9 cellular contexts compared by ENCODE assay signal in genomic region chr16:71358464-71359031, GRCh38. TPM values are rescaled to one million over a fixed set of nuclear protein-coding genes. Genes with fewer than 3 reads are reported as not detected.
A peak's percentile ranks its signal among the peaks of the same experiment; 100 is the strongest.
DNase-seq lines count a peak whose midpoint lies in the region; ATAC-seq, FAIRE-seq and TF ChIP-seq lines count a peak whose summit lies in the region.
"Had no signal": no experiment of that assay in that cellular context is flagged by ENCODE, and none has a peak within 500 bp of the region (broad histone marks: within the 10 kb centered on the region; RNA-seq: fewer than 3 reads in every experiment).

Gene CALB2 (plus strand): TSS chr16:71358723. CDS start chr16:71358793, 70 bp downstream.

- H3K27me3 ChIP-seq in SK-N-SH (ENCODE audit: insufficient read depth), result peaks cover 14% of the 10 kb centered on the region; the same call in 1 of the 2 replicates
- peaks cover 89% of the 10 kb centered on the region for H3K27me3 ChIP-seq in left ventricle myocardium inferior (ENCODE audit: low read depth)
- no peaks in the 10 kb centered on the region for H3K27me3 ChIP-seq in vagina

- intact Hi-C loops in left ventricle myocardium inferior (cut with micrococcal nuclease) (no loop called here), vagina (cut with DNase I) (no loop called here)

- no peaks in the 10 kb centered on the region for H4K20me1 ChIP-seq in SK-N-SH (ENCODE audit: insufficient read depth)

- no peaks in the 10 kb centered on the region for H3K36me3 ChIP-seq in SK-N-SH (replicated peaks in 1 of 2; ENCODE audit: control insufficient read depth in 1 of 2, insufficient read depth in 2 of 2, low read length in 1 of 2)
- H3K36me3 ChIP-seq in left ventricle myocardium inferior, result no peaks in the 10 kb centered on the region
- H3K36me3 ChIP-seq in vagina, result no peaks in the 10 kb centered on the region

- peak within 1 kb of the TSS; percentile 62; the same call in 1 of the 2 replicates for H2AFZ ChIP-seq in SK-N-SH (ENCODE audit: low read depth)

- H3K4me3 ChIP-seq in SK-N-SH (ENCODE audit: low read depth in 2 of 2, low read length in 1 of 2) (peak within 1 kb of the TSS; percentile 31 to 58; a peak in 2 of 4 replicates), left ventricle myocardium inferior (peak within 1 kb of the TSS; percentile 51), vagina (peak within 1 kb of the TSS; percentile 20 to 35)

- peaks cover 4% of the 10 kb centered on the region for H3F3A ChIP-seq in SK-N-SH (replicated peaks; ENCODE audit: insufficient read depth)

- peak within 1 kb of the TSS; percentile 85 for H3K4me2 ChIP-seq in SK-N-SH

- no peak within 1 kb of the TSS for H3K27ac ChIP-seq in SK-N-SH (ENCODE audit: low read depth in 2 of 2, low read length in 1 of 2)
- no peak within 1 kb of the TSS for H3K27ac ChIP-seq in left ventricle myocardium inferior (replicated peaks)
- H3K27ac ChIP-seq in vagina, result no peak within 1 kb of the TSS

- no peaks in the 10 kb centered on the region for H3K9me3 ChIP-seq in SK-N-SH
- no peaks in the 10 kb centered on the region for H3K9me3 ChIP-seq in left ventricle myocardium inferior (replicated peaks)
- no peaks in the 10 kb centered on the region for H3K9me3 ChIP-seq in vagina

- peak; percentile 72 for TF ChIP-seq RAD21 in SK-N-SH (IDR thresholded peaks at IDR 0.05; ENCODE audit: low read length)

- no peak for TF ChIP-seq EP300 in SK-N-SH (IDR thresholded peaks at IDR 0.05; ENCODE audit: borderline replicate concordance in 1 of 2, low read depth in 1 of 2, low read length in 1 of 2)

- H3K9ac ChIP-seq in SK-N-SH, result no peak within 1 kb of the TSS

- peak; percentile 57 for ATAC-seq in GM19468 (IDR thresholded peaks at IDR 0.05; ENCODE audit: extremely low read depth, unreplicated experiment)

- no peaks in the 10 kb centered on the region for H3K79me2 ChIP-seq in SK-N-SH (ENCODE audit: insufficient read depth)

- H3K4me1 ChIP-seq in SK-N-SH (ENCODE audit: control insufficient read depth in 1 of 2, insufficient read depth in 2 of 2, low read depth in 1 of 2, low read length in 1 of 2) (peaks cover 0 to 8% of the 10 kb centered on the region in 2 experiments; a peak in 1 of 4 replicates), left ventricle myocardium inferior (peaks cover 12% of the 10 kb centered on the region), vagina (peaks cover 14% of the 10 kb centered on the region)

- CTCF ChIA-PET in SK-N-SH (lab: Yijun Ruan, JAX), result interaction anchor here (0.6 to 4.5 kb wide), 23 partner anchors 9 to 587 kb away, joined by 3 to 35 read pairs (median 4); no protein-coding TSS in a partner anchor

- no peaks in the 10 kb centered on the region for H3K9me2 ChIP-seq in SK-N-SH

- in situ Hi-C loops in Caki2 (cut with HindIII; ENCODE audit: low pct_unique_long_range_greater_than_20kb, low sequenced_read_pairs), result no loop called here

- TF ChIP-seq CTCF in SK-N-SH (IDR thresholded peaks at IDR 0.05), result peak; percentile 91
- TF ChIP-seq CTCF in left ventricle myocardium inferior (IDR thresholded peaks at IDR 0.05; ENCODE audit: borderline replicate concordance), result peak; percentile 98
- TF ChIP-seq CTCF in vagina (IDR thresholded peaks at IDR 0.05), result peak; percentile 66 to 98 (median 80)

- peak; percentile 92 for FAIRE-seq in HTR-8/SVneo (lab: Jason Lieb, UNC)

- POLR2A ChIA-PET in SK-N-SH (lab: Yijun Ruan, JAX), result no interaction called here

- DNase-seq in Caki2 (ENCODE audit: low read depth), result peak; percentile 59
- peak; percentile 84 for DNase-seq in HTR-8/SVneo (ENCODE audit: insufficient read length, low spot score)
- DNase-seq in SK-N-SH, result peak; percentile 91
- DNase-seq in activated naive CD8-positive, alpha-beta T cell treated with anti-CD3 and anti-CD28 coated beads, Interleukin-2, amount 50 U/mL, for 16 hours (ENCODE audit: low read depth, low spot score), result peak; percentile 27
- DNase-seq in left ventricle myocardium inferior, result peak; percentile 65
- DNase-seq in putamen (ENCODE audit: low spot score), result peak; percentile 26
- no peak for DNase-seq in vagina (ENCODE audit: extremely low spot score in 2 of 2)

- 0% methylated on average over 4 of the region's 55 CpGs for WGBS in SK-N-SH (ENCODE audit: low lambda C conversion rate)

- no peak for TF ChIP-seq POLR2A in vagina (IDR thresholded peaks at IDR 0.05)

TF ChIP-seq in SK-N-SH, 30 proteins besides CTCF, POLR2A, EP300 and RAD21:
- TF ChIP-seq NRF1 (IDR thresholded peaks at IDR 0.05; ENCODE audit: low read depth, low read length) (peak; percentile 32; the same call in 1 of the 2 replicates), SMC3 (IDR thresholded peaks at IDR 0.05; ENCODE audit: low read depth, low read length) (peak; percentile 64), TEAD4 (IDR thresholded peaks at IDR 0.05; ENCODE audit: borderline replicate concordance, insufficient read depth) (no peak), IRF3 (IDR thresholded peaks at IDR 0.05; ENCODE audit: low read depth, low read length) (no peak)

RNA-seq across cellular contexts. Expression of gene CALB2, which starts in this region (rescaled TPM):
- total RNA-seq in Caki2 (2014; rRNA removed; shearing (Covaris generic); ENCODE audit: low replicate concordance), result 8.0 and 10.9 TPM in 2 replicates
- 0.12 and 0.23 TPM in 2 replicates for polyA plus RNA-seq in SK-N-SH (2012; rRNA removed)
- polyA plus RNA-seq in SK-N-SH (2012; cell fraction: cytosol; rRNA removed), result 0.05 and 0.06 TPM in 2 replicates
- 0.06 TPM in 1 of 2 replicates, not detected in the other for polyA plus RNA-seq in SK-N-SH (2012; cell fraction: nucleus; rRNA removed)
- 0.36 TPM for total RNA-seq in left ventricle myocardium inferior
- 3.9 TPM for total RNA-seq in vagina
- total RNA-seq: dermis microvascular lymphatic vessel endothelial cell had no signal

Comparison
In these comparisons a context has a peak if more than half of its experiments do, and no peak if none do; other contexts are left out.
1. Peak in DNase-seq, H3K4me3 ChIP-seq and H3K4me2 ChIP-seq in SK-N-SH; RNA of the gene not detected or under 1 TPM.
2. Peak in DNase-seq and H3K4me3 ChIP-seq in left ventricle myocardium inferior; RNA of the gene not detected or under 1 TPM.
3. DNase-seq: peak in Caki2 (single experiment), HTR-8/SVneo (single experiment), activated naive CD8-positive, alpha-beta T cell treated with anti-CD3 and anti-CD28 coated beads, Interleukin-2, amount 50 U/mL, for 16 hours (single experiment) and putamen (single experiment); none in vagina (0 of 2).
4. Peak in every context shown above with its lines, with median percentiles within 50 percentile points of each other: H3K4me3 ChIP-seq and CTCF ChIP-seq.